ENCODE assay signal across 8 cellular contexts in genomic region chr5:138752951-138753793, GRCh38. TPM values are rescaled to one million over a fixed set of nuclear protein-coding genes. Genes with fewer than 3 reads are reported as not detected.
DNase-seq lines count a peak whose midpoint lies in the region; ATAC-seq, FAIRE-seq and TF ChIP-seq lines count a peak whose summit lies in the region.

TSS of gene CTNNA1 (plus strand) at chr5:138753425. CDS start at chr5:138781925, 28,500 bp downstream.

- intact Hi-C loops in activated CD4-positive, alpha-beta memory T cell treated with anti-CD3 and anti-CD28 coated beads for 36 hours (cut with micrococcal nuclease), result loop anchor here (5.0 to 10.0 kb wide), 3 partner anchors 101 to 592 kb away; partner anchors contain the start of genes HSPA9 and PAIP2
- intact Hi-C loops in lower lobe of right lung (cut with DNase I), result no loop called here

- ATAC-seq in HG02763 (IDR thresholded peaks at IDR 0.05; ENCODE audit: unreplicated experiment) (peak; percentile 50), lower lobe of right lung (peak; percentile 87 to 91)

- peaks cover 21% of the 10 kb centered on the region for H3K27me3 Mint-ChIP-seq in activated CD4-positive, alpha-beta memory T cell treated with anti-CD3 and anti-CD28 coated beads for 36 hours

- peak within 1 kb of the TSS; percentile 85 for H3K4me3 ChIP-seq in ectodermal cell (ENCODE audit: insufficient read depth, low read depth, low read length)
- H3K4me3 ChIP-seq in lower lobe of right lung, result peak within 1 kb of the TSS; percentile 88

- peak; percentile 73; the same call in 1 of the 2 replicates for TF ChIP-seq POLR2A in GM12892 (IDR thresholded peaks at IDR 0.05; ENCODE audit: low read depth, low read length)

- DNase-seq in GM12892 (ENCODE audit: insufficient read length), result peak; percentile 84
- peak; percentile 65 for DNase-seq in NCI-H460 (ENCODE audit: extremely low read depth, low read depth)
- peak; percentile 70 for DNase-seq in activated CD4-positive, alpha-beta memory T cell treated with anti-CD3 and anti-CD28 coated beads for 36 hours
- peak; percentile 86 for DNase-seq in lower lobe of right lung
- DNase-seq in stimulated activated CD4-positive, alpha-beta T cell treated with anti-CD3 and anti-CD28 coated beads, TNF-alpha, amount 100 ng/mL, for 1 hour (ENCODE audit: low read depth in 3 of 3, low spot score in 1 of 3), result peak in 2 of 3 donors; percentile 36 to 40
- no peak for DNase-seq in KG1 (lab: John Stamatoyannopoulos, UW)

- no peaks in the 10 kb centered on the region for H3K9me3 ChIP-seq in ectodermal cell (ENCODE audit: control insufficient read depth, low read length)
- H3K9me3 ChIP-seq in lower lobe of right lung, result no peaks in the 10 kb centered on the region

- H3K36me3 Mint-ChIP-seq in activated CD4-positive, alpha-beta memory T cell treated with anti-CD3 and anti-CD28 coated beads for 36 hours, result peaks cover 5% of the 10 kb centered on the region

- TF ChIP-seq CTCF in lower lobe of right lung (IDR thresholded peaks at IDR 0.05), result no peak

- H3K27ac ChIP-seq in ectodermal cell (ENCODE audit: insufficient read depth, low read depth, low read length, poor library complexity, severe bottlenecking) (peak within 1 kb of the TSS; percentile 93), lower lobe of right lung (peak within 1 kb of the TSS; percentile 99)

- H3K9me3 Mint-ChIP-seq in activated CD4-positive, alpha-beta memory T cell treated with anti-CD3 and anti-CD28 coated beads for 36 hours, result no peaks in the 10 kb centered on the region

- peak within 1 kb of the TSS; percentile 70 for H3K4me3 Mint-ChIP-seq in activated CD4-positive, alpha-beta memory T cell treated with anti-CD3 and anti-CD28 coated beads for 36 hours

- H3K36me3 ChIP-seq in ectodermal cell (ENCODE audit: control insufficient read depth, insufficient read depth, low read length) (peaks cover 11% of the 10 kb centered on the region), lower lobe of right lung (peaks cover 9% of the 10 kb centered on the region)

- H3K4me1 ChIP-seq in ectodermal cell (ENCODE audit: control insufficient read depth, insufficient read depth, low read length), result peaks cover 5% of the 10 kb centered on the region
- peaks cover 29% of the 10 kb centered on the region for H3K4me1 ChIP-seq in lower lobe of right lung

- CTCF ChIA-PET in activated CD4-positive, alpha-beta memory T cell treated with anti-CD3 and anti-CD28 coated beads for 36 hours (lab: Charles Lee), result interaction anchor here (0.6 kb wide), 1 partner anchor 42 kb away, joined by 4 read pairs; no protein-coding TSS in a partner anchor

- no peak within 1 kb of the TSS for H3K27ac Mint-ChIP-seq in activated CD4-positive, alpha-beta memory T cell treated with anti-CD3 and anti-CD28 coated beads for 36 hours

- peaks cover 34% of the 10 kb centered on the region for H3K4me1 Mint-ChIP-seq in activated CD4-positive, alpha-beta memory T cell treated with anti-CD3 and anti-CD28 coated beads for 36 hours (ENCODE audit: low read depth)

- whole genome bisulfite sequencing in ectodermal cell, 2 experiments, result 0% methylated on average over 102 of the region's 102 CpGs

- POLR2A ChIA-PET in activated CD4-positive, alpha-beta memory T cell treated with anti-CD3 and anti-CD28 coated beads for 36 hours (lab: Charles Lee), result interaction anchor here (0.6 to 1.4 kb wide), 4 partner anchors 14 to 539 kb away, joined by 3 to 4 read pairs (median 3); partner anchors contain the start of gene HSPA9

- H3K27me3 ChIP-seq in ectodermal cell (ENCODE audit: control insufficient read depth, insufficient read depth, low read length, poor library complexity, severe bottlenecking) (no peaks in the 10 kb centered on the region), lower lobe of right lung (ENCODE audit: low read depth) (no peaks in the 10 kb centered on the region)

- FAIRE-seq in GM12892 (lab: Jason Lieb, UNC), result no peak

RNA-seq across cellular contexts. Expression of gene CTNNA1, which starts in this region (rescaled TPM):
- 61.9 TPM for polyA plus RNA-seq in GM12892 (2012; ENCODE audit: missing spikeins)
- total RNA-seq in NCI-H460 (2014; rRNA removed; shearing (Covaris generic)), result 332 and 337 TPM in 2 replicates
- polyA plus RNA-seq in NCI-H460 (2014; cell fraction: nucleus; rRNA removed), result 221 and 282 TPM in 2 replicates
- 10 to 100 TPM; 82.8 to 89.5 TPM for total RNA-seq in activated CD4-positive, alpha-beta memory T cell treated with anti-CD3 and anti-CD28 coated beads for 36 hours
- 240 TPM for polyA plus RNA-seq in ectodermal cell (2013, experiment 1 of 4)
- 246 TPM for polyA plus RNA-seq in ectodermal cell (2013, experiment 2 of 4)
- polyA plus RNA-seq in ectodermal cell (2013, experiment 3 of 4), result 205 TPM
- polyA plus RNA-seq in ectodermal cell (2013, experiment 4 of 4), result 223 TPM
- 361 TPM for total RNA-seq in lower lobe of right lung
